ENCODE assay signal across 1 cellular context in the genomic region with DNA sequence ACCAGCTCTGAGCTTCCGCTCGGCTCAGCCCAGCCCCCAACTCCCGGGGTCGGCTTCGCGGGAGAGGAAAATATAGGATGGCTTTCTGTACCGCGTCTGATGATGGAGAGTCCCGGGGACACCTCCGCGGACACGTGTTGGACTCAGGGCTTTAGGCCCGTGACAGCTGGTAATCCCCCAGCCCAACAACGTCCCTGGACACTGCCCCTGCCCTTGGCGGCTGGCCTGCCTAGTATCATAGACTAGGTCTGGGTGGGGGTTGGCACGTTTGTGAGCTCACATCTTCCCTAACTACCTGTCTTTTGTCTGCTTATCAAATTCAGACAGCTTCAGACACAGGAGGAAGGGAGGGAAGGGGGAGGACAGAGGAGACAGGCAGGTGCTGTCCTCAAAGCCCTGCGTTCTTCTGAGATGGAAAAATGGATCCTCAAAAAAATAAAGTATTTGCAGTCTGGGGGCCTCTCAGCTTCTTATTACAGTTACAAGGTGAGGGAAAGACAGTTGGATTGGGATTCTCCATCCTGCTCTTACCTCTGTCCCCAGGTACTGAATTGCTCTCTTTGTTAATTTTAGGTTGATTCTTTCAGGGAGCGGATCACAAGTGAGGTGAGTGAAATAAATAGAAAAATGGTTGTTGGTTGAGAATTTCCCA.
A peak's percentile ranks its signal among the peaks of the same experiment; 100 is the strongest.
TF ChIP-seq lines count a peak whose summit lies in the region.

No MANE protein-coding gene starts in this region.

TF ChIP-seq in HepG2, 621 proteins besides CTCF, POLR2A, EP300 and RAD21:
- 0 out of 2 replicates have a peak, but pooled peaks have one; percentile 14 for TF ChIP-seq ZNF704 (CRISPR knock-in tag; IDR thresholded peaks at IDR 0.05; ENCODE audit: borderline replicate concordance)
- 0 out of 2 replicates have a peak, but pooled peaks have one; percentile 10 for TF ChIP-seq ZNF782 (CRISPR knock-in tag; IDR thresholded peaks at IDR 0.05; ENCODE audit: borderline replicate concordance)
- no peak for TF ChIP-seq DZIP1 (CRISPR knock-in tag; IDR thresholded peaks at IDR 0.05)
- no peak for TF ChIP-seq SSRP1 (CRISPR knock-in tag; IDR thresholded peaks at IDR 0.05)
- 0 out of 2 replicates have a peak, but pooled peaks have one; percentile 45 for TF ChIP-seq ZNF296 (CRISPR knock-in tag; conservative IDR thresholded peaks at IDR 0.05)
- TF ChIP-seq, protein P1, sequence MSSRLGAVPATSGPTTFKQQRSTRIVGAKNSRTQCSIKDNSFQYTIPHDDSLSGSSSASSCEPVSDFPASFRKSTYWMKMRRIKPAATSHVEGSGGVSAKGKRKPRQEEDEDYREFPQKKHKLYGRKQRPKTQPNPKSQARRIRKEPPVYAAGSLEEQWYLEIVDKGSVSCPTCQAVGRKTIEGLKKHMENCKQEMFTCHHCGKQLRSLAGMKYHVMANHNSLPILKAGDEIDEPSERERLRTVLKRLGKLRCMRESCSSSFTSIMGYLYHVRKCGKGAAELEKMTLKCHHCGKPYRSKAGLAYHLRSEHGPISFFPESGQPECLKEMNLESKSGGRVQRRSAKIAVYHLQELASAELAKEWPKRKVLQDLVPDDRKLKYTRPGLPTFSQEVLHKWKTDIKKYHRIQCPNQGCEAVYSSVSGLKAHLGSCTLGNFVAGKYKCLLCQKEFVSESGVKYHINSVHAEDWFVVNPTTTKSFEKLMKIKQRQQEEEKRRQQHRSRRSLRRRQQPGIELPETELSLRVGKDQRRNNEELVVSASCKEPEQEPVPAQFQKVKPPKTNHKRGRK (CRISPR knock-in tag; IDR thresholded peaks at IDR 0.05) = 0 out of 2 replicates have a peak, but pooled peaks have one; percentile 16
- 0 out of 2 replicates have a peak, but pooled peaks have one; percentile 19 for TF ChIP-seq ZXDC (CRISPR knock-in tag; IDR thresholded peaks at IDR 0.05)
- 0 out of 2 replicates have a peak, but pooled peaks have one; percentile 51 for TF ChIP-seq THYN1 (CRISPR knock-in tag; IDR thresholded peaks at IDR 0.05; ENCODE audit: borderline replicate concordance, low read depth)
- 0 out of 2 replicates have a peak, but pooled peaks have one; percentile 59 for TF ChIP-seq ZNF737 (CRISPR knock-in tag; IDR thresholded peaks at IDR 0.05; ENCODE audit: borderline replicate concordance)
- TF ChIP-seq, protein P2, sequence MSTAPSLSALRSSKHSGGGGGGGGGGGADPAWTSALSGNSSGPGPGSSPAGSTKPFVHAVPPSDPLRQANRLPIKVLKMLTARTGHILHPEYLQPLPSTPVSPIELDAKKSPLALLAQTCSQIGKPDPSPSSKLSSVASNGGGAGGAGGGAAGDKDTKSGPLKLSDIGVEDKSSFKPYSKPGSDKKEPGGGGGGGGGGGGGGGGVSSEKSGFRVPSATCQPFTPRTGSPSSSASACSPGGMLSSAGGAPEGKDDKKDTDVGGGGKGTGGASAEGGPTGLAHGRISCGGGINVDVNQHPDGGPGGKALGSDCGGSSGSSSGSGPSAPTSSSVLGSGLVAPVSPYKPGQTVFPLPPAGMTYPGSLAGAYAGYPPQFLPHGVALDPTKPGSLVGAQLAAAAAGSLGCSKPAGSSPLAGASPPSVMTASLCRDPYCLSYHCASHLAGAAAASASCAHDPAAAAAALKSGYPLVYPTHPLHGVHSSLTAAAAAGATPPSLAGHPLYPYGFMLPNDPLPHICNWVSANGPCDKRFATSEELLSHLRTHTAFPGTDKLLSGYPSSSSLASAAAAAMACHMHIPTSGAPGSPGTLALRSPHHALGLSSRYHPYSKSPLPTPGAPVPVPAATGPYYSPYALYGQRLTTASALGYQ (CRISPR knock-in tag; IDR thresholded peaks at IDR 0.05) = no peak
- TF ChIP-seq KLF15 (CRISPR knock-in tag; IDR thresholded peaks at IDR 0.05; ENCODE audit: borderline replicate concordance) = no peak
- TF ChIP-seq ZNF780A (CRISPR knock-in tag; IDR thresholded peaks at IDR 0.05) = 0 out of 2 replicates have a peak, but pooled peaks have one; percentile 66
- peak; percentile 11; the same call in 1 of the 2 replicates for TF ChIP-seq ZNF431 (CRISPR knock-in tag; IDR thresholded peaks at IDR 0.05; ENCODE audit: borderline replicate concordance, low read depth)
- no peak for TF ChIP-seq RFX1 (IDR thresholded peaks at IDR 0.05)
- peak; percentile 61; the same call in 1 of the 2 replicates for TF ChIP-seq CHCHD3 (CRISPR knock-in tag; IDR thresholded peaks at IDR 0.05)
- 0 out of 2 replicates have a peak, but pooled peaks have one; percentile 50 for TF ChIP-seq FOXO4 (CRISPR knock-in tag; conservative IDR thresholded peaks at IDR 0.05)
- no peak for TF ChIP-seq ZNF792 (CRISPR knock-in tag; IDR thresholded peaks at IDR 0.05)
- TF ChIP-seq MYNN (CRISPR knock-in tag; IDR thresholded peaks at IDR 0.05; ENCODE audit: low read depth) = 0 out of 2 replicates have a peak, but pooled peaks have one; percentile 1
- TF ChIP-seq ZNF530 (CRISPR knock-in tag; IDR thresholded peaks at IDR 0.05; ENCODE audit: low read depth) = 0 out of 2 replicates have a peak, but pooled peaks have one; percentile 64
- TF ChIP-seq SRSF4 (IDR thresholded peaks at IDR 0.05; ENCODE audit: low read depth, low read length, poor library complexity, severe bottlenecking) = no peak
- TF ChIP-seq LRRFIP1 (CRISPR knock-in tag; conservative IDR thresholded peaks at IDR 0.05) = no peak
- TF ChIP-seq, protein P3, sequence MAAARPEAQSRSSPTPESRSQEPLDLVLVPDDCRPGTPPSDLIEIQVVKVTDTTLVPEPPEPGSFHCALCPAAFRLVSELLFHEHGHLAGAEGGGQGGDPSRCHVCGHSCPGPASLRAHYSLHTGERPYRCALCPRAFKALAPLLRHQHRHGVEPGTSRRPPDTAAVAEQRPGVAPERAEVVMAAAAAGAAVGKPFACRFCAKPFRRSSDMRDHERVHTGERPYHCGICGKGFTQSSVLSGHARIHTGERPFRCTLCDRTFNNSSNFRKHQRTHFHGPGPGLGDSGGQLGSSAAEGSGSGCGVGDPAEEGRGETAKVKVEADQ (CRISPR knock-in tag; IDR thresholded peaks at IDR 0.05; ENCODE audit: borderline replicate concordance) = no peak
- TF ChIP-seq RFXANK (CRISPR knock-in tag; IDR thresholded peaks at IDR 0.05) = no peak
- TF ChIP-seq ZNF589 (CRISPR knock-in tag; conservative IDR thresholded peaks at IDR 0.05) = 0 out of 2 replicates have a peak, but pooled peaks have one; percentile 46
- peak; percentile 29 for TF ChIP-seq RBM22 (optimal IDR thresholded peaks at IDR 0.05; ENCODE audit: low read length)
- TF ChIP-seq REL (CRISPR knock-in tag; conservative IDR thresholded peaks at IDR 0.05) = 0 out of 2 replicates have a peak, but pooled peaks have one; percentile 16
- TF ChIP-seq ZNF746 (CRISPR knock-in tag; IDR thresholded peaks at IDR 0.05) = no peak
- TF ChIP-seq ZSCAN22 (CRISPR knock-in tag; IDR thresholded peaks at IDR 0.05) = 0 out of 2 replicates have a peak, but pooled peaks have one; percentile 1
